ENCODE assay signal across 22 cellular contexts in the genomic region with DNA sequence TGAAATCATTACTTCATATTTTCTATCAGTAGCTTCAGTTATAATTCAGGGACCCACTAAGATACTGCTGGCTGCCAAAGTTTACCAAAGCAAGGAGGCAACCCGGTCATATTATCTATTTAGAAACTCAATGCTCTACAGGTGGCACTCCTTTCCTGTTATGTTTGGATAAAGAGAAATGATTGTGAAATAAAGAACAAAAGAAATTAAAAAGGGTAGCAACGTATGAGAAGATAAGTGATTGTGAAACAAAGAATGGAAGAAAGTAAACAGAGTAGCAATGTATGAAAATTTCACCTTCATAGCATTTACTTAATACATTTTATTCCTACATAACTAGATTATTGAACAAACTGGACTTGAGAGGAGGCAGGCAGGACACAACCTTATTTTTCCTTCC.
"Had no signal": no experiment of that assay in that cellular context is flagged by ENCODE, and none has a peak within 500 bp of the region (broad histone marks: within the 10 kb centered on the region; RNA-seq: fewer than 3 reads in every experiment).

No MANE protein-coding gene starts in this region.

- H3K27me3 Mint-ChIP-seq: activated CD4-positive, alpha-beta memory T cell treated with anti-CD3 and anti-CD28 coated beads for 36 hours; activated CD4-positive, alpha-beta T cell treated with anti-CD3 and anti-CD28 coated beads for 36 hours; naive B cell; progenitor cell of endocrine pancreas had no signal

- H3K9ac ChIP-seq: neural progenitor cell had no signal

- H3K4me1 ChIP-seq: neural progenitor cell, spleen, upper lobe of right lung had no signal

- DNase-seq: activated CD4-positive, alpha-beta memory T cell treated with anti-CD3 and anti-CD28 coated beads for 36 hours; activated effector memory CD4-positive, alpha-beta T cell treated with Interleukin-2 at 50 U/mL for 16 hours; activated naive CD4-positive, alpha-beta T cell treated with anti-CD3 and anti-CD28 coated beads for 36 hours; activated naive CD8-positive, alpha-beta T cell treated with anti-CD3 and anti-CD28 coated beads, Interleukin-2, amount 10 ng/mL, durations not matched to agents 7 days and 5 days; activated T-cell treated with anti-CD3 and anti-CD28 coated beads, Interleukin-2, amount 50 U/mL, for 72 hours; amniotic stem cell; cortex of kidney; endodermal cell; left colon; mesendoderm; naive B cell; spleen; stimulated activated CD4-positive, alpha-beta T cell treated with anti-CD3 and anti-CD28 coated beads, Interleukin-4, amount 100 ng/mL, for 1 hour; stimulated activated naive CD4-positive, alpha-beta T cell treated with Interleukin-2 at 50 U/mL for 16 hours; SW 1271; upper lobe of right lung had no signal

- H3K9me3 ChIP-seq: upper lobe of right lung had no signal

- H3K27me3 ChIP-seq: neural progenitor cell, spleen, upper lobe of right lung had no signal

- H3K4me2 ChIP-seq: neural progenitor cell had no signal

- H3K9me3 Mint-ChIP-seq: activated CD4-positive, alpha-beta memory T cell treated with anti-CD3 and anti-CD28 coated beads for 36 hours; activated naive CD4-positive, alpha-beta T cell treated with anti-CD3 and anti-CD28 coated beads for 36 hours had no signal

- ATAC-seq: activated T-cell treated with anti-CD3 and anti-CD28 coated beads, Interleukin-2, amount 50 U/mL, for 72 hours; left colon; upper lobe of right lung had no signal

- H3K27ac Mint-ChIP-seq: activated CD4-positive, alpha-beta memory T cell treated with anti-CD3 and anti-CD28 coated beads for 36 hours; activated CD4-positive, alpha-beta T cell treated with anti-CD3 and anti-CD28 coated beads for 36 hours; activated naive CD4-positive, alpha-beta T cell treated with anti-CD3 and anti-CD28 coated beads for 36 hours; activated naive CD8-positive, alpha-beta T cell treated with anti-CD3 and anti-CD28 coated beads, Interleukin-2, amount 10 ng/mL, durations not matched to agents 7 days and 5 days; activated T-cell treated with anti-CD3 and anti-CD28 coated beads, Interleukin-2, amount 50 U/mL, for 72 hours; endodermal cell; neural progenitor cell; progenitor cell of endocrine pancreas had no signal

- H2AFZ ChIP-seq: neural progenitor cell had no signal

- FAIRE-seq: keratinocyte had no signal

- H3K36me3 ChIP-seq: neural progenitor cell, spleen, thoracic aorta, upper lobe of right lung had no signal

- H3K4me3 ChIP-seq: neural progenitor cell, spleen, thoracic aorta, upper lobe of right lung had no signal

- H3K4me1 Mint-ChIP-seq: endodermal cell, neural progenitor cell had no signal

- H3K27ac ChIP-seq: epithelial cell of prostate, neural progenitor cell, spleen, thoracic aorta, upper lobe of right lung had no signal

- H3K4me3 Mint-ChIP-seq: activated CD4-positive, alpha-beta memory T cell treated with anti-CD3 and anti-CD28 coated beads for 36 hours; activated CD4-positive, alpha-beta T cell treated with anti-CD3 and anti-CD28 coated beads for 36 hours; activated naive CD4-positive, alpha-beta T cell treated with anti-CD3 and anti-CD28 coated beads for 36 hours; activated naive CD8-positive, alpha-beta T cell treated with anti-CD3 and anti-CD28 coated beads, Interleukin-2, amount 10 ng/mL, durations not matched to agents 7 days and 5 days; activated T-cell treated with anti-CD3 and anti-CD28 coated beads, Interleukin-2, amount 50 U/mL, for 72 hours; endodermal cell; neural progenitor cell had no signal
